27 cellular contexts compared by ENCODE assay signal in the genomic region with DNA sequence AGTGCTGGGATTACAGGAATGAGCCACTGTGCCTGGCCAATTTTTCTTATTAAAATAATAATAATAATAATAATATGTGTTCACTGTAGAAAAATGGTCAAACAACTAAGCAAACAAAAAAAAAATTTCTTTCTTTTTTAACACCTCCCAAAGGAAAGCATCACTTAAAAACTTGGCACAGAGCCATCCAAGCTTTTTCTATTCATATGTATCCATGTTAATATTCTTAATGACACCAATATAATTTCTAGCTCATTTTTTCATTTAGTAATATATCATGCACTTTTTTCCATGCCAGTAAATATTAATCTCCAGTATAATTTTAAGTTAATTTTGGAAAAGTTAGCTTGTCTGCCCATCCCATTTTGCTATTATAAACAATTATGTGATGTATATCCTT.
"Had no signal": no experiment of that assay in that cellular context is flagged by ENCODE, and none has a peak within 500 bp of the region (broad histone marks: within the 10 kb centered on the region; RNA-seq: fewer than 3 reads in every experiment).

No MANE protein-coding gene starts in this region.

- H3K4me1 ChIP-seq: stomach, suprapubic skin, testis, transverse colon, upper lobe of left lung, upper lobe of right lung, vagina had no signal

- H3K36me3 ChIP-seq: thoracic aorta, uterus had no signal

- H3K27ac ChIP-seq: stomach, suprapubic skin, testis, thoracic aorta, thyroid gland, tibial artery, tibial nerve, transverse colon, upper lobe of left lung, upper lobe of right lung, uterus, vagina had no signal

- H3K27me3 ChIP-seq: stomach, suprapubic skin, testis, thyroid gland, tibial artery, tibial nerve, transverse colon, upper lobe of left lung, upper lobe of right lung, uterus, vagina had no signal

- H3K9me3 ChIP-seq: stomach, suprapubic skin, testis, thoracic aorta, thyroid gland, tibial artery, tibial nerve, transverse colon, upper lobe of left lung, upper lobe of right lung, uterus, vagina had no signal

- FAIRE-seq: urothelium cell line had no signal

- H3K4me3 ChIP-seq: stomach, suprapubic skin, testis, thoracic aorta, thyroid gland, tibial artery, tibial nerve, transverse colon, upper lobe of left lung, upper lobe of right lung, uterus, vagina had no signal

- DNase-seq: stimulated activated CD4-positive, alpha-beta T cell treated with anti-CD3 and anti-CD28 coated beads, Interleukin-2, amount 100 ng/mL, for 48 hours; stimulated activated CD4-positive, alpha-beta T cell treated with anti-CD3 and anti-CD28 coated beads, Interleukin-4, amount 100 ng/mL, for 1 hour; stimulated activated CD4-positive, alpha-beta T cell treated with anti-CD3 and anti-CD28 coated beads, Interleukin-4, amount 100 ng/mL, for 24 hours; stimulated activated CD4-positive, alpha-beta T cell treated with anti-CD3 and anti-CD28 coated beads, Interleukin-4, amount 100 ng/mL, for 4 hours; stimulated activated CD8-positive, alpha-beta memory T cell treated with anti-CD3 and anti-CD28 coated beads, Interleukin-4, amount 100 ng/mL, for 48 hours; stimulated activated naive B cell treated with anti-CD40 and anti-IgM and Interleukin-4, amounts not matched to agents 10 μg/mL and 1 μg/mL and 100 μg/mL, for 72 hours; stimulated activated naive CD4-positive, alpha-beta T cell; stimulated activated naive CD4-positive, alpha-beta T cell treated with Interleukin-2 at 50 U/mL for 16 hours; stimulated activated naive CD8-positive, alpha-beta T cell treated with anti-CD3 and anti-CD28 coated beads, Interleukin-15, amount 100 ng/mL, for 72 hours; stimulated activated naive CD8-positive, alpha-beta T cell treated with anti-CD3 and anti-CD28 coated beads, Interleukin-15, Interleukin-2, amounts not matched to agents 100 U/mL and 50 U/mL, for 24 hours; stomach; substantia nigra; testis; thyroid gland; tibial artery; transverse colon; trophoblast cell; upper lobe of left lung; upper lobe of right lung; uterus had no signal

- ATAC-seq: stimulated activated effector memory CD8-positive, alpha-beta T cell treated with anti-CD3 and anti-CD28 coated beads, Interleukin-12 subunit alpha, Interleukin-12 subunit beta, amount 100 ng/mL, for 72 hours; stimulated activated memory B cell treated with anti-CD40 and anti-IgM and Interleukin-4, amounts not matched to agents 10 μg/mL and 1 μg/mL and 100 μg/mL, for 72 hours; stimulated activated naive B cell treated with anti-CD40 and anti-IgM and Interleukin-4, amounts not matched to agents 10 μg/mL and 1 μg/mL and 100 μg/mL, for 72 hours; stimulated activated naive CD8-positive, alpha-beta T cell treated with anti-CD3 and anti-CD28 coated beads, Interleukin-15, amount 100 ng/mL, for 72 hours; stimulated activated naive CD8-positive, alpha-beta T cell treated with anti-CD3 and anti-CD28 coated beads, Interleukin-15, Interleukin-2, amounts not matched to agents 100 U/mL and 50 U/mL, for 24 hours; upper lobe of right lung had no signal
